17 cellular contexts compared by ENCODE assay signal in the genomic region with DNA sequence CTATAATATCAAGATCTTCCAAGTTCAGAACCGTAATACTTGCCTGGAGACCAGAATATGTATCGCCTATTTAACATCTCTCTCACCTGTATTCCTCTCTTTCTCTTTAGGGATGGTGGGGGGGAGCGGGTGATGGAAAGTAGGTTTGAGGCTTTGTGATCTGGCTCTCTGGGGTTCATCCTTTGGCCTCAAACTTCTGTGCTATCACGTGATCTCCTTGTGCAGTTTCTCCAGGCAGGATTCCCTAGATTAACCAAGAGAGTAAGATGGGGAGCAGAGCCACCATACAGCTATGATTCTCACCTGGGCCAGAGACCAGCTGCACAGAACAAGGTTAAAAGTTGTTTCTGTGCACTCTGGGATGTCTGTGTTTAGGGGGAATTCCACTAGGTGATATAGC. TPM values are rescaled to one million over a fixed set of nuclear protein-coding genes. Genes with fewer than 3 reads are reported as not detected.
"Had no signal": no experiment of that assay in that cellular context is flagged by ENCODE, and none has a peak within 500 bp of the region (broad histone marks: within the 10 kb centered on the region; RNA-seq: fewer than 3 reads in every experiment).

No MANE protein-coding gene starts in this region.

- H3K4me1 ChIP-seq: parathyroid adenoma, upper lobe of left lung had no signal

- H3K36me3 ChIP-seq: neural progenitor cell, ovary, spleen, thoracic aorta, thyroid gland, vagina had no signal

- H3K27ac ChIP-seq: neural progenitor cell, ovary, parathyroid adenoma, psoas muscle, skin epidermis, spleen, stomach, thoracic aorta, thyroid gland, vagina had no signal

- H2AFZ ChIP-seq: neural progenitor cell, parathyroid adenoma had no signal

- H3K9ac ChIP-seq: neural progenitor cell, parathyroid adenoma had no signal

- H3K79me2 ChIP-seq: parathyroid adenoma had no signal

- FAIRE-seq: urothelium cell line had no signal

- H3K4me2 ChIP-seq: neural progenitor cell, smooth muscle cell had no signal

- H3K27me3 ChIP-seq: neural progenitor cell, ovary, thyroid gland, tibial nerve, upper lobe of left lung, vagina had no signal

- ATAC-seq: stimulated activated effector memory CD8-positive, alpha-beta T cell treated with anti-CD3 and anti-CD28 coated beads, Interleukin-12 subunit alpha, Interleukin-12 subunit beta, amount 100 ng/mL, for 72 hours had no signal

- H3K9me3 ChIP-seq: ovary, psoas muscle, spleen, stomach, thoracic aorta, thyroid gland, tibial nerve, upper lobe of left lung, vagina had no signal

- H3K4me3 ChIP-seq: neural progenitor cell, ovary, psoas muscle, skin epidermis, smooth muscle cell, spleen, stomach, thoracic aorta, thyroid gland, tibial nerve, upper lobe of left lung, vagina had no signal

RNA-seq across cellular contexts. Expression of a gene that starts 5.2 kb away (rescaled TPM):
- total RNA-seq: natural killer cell had no signal
- polyA plus RNA-seq: neural cell had no signal
